ENCODE assay signal across 1 cellular context in genomic region chr9:70398145-70398556, GRCh38.
TF ChIP-seq lines count a peak whose summit lies in the region.

No MANE protein-coding gene starts in this region.

TF ChIP-seq in K562, 482 proteins besides CTCF, POLR2A, EP300 and RAD21 (continued from another document):
- peak; percentile 34; the same call in 1 of the 2 replicates for TF ChIP-seq ZNF311 (CRISPR knock-in tag; IDR thresholded peaks at IDR 0.05)
- TF ChIP-seq MLLT1 (IDR thresholded peaks at IDR 0.05): peak in 1 of 2 experiments; percentile 80; a peak in 1 of 4 replicates
- TF ChIP-seq TEAD1 (CRISPR knock-in tag; IDR thresholded peaks at IDR 0.05): peak; percentile 65 to 82; a peak in 3 of 4 replicates
- TF ChIP-seq ZNF175 (CRISPR knock-in tag; IDR thresholded peaks at IDR 0.05; ENCODE audit: low read depth): peak; percentile 81; the same call in 1 of the 2 replicates
- TF ChIP-seq ELF2 (CRISPR knock-in tag; IDR thresholded peaks at IDR 0.05): peak; percentile 57; the same call in 1 of the 2 replicates
- TF ChIP-seq IRF1 (CRISPR knock-in tag; IDR thresholded peaks at IDR 0.05; ENCODE audit: borderline replicate concordance): no peak
- peak; percentile 38; the same call in 1 of the 2 replicates for TF ChIP-seq RNF2 (IDR thresholded peaks at IDR 0.05)
- TF ChIP-seq ZC3H4 (CRISPR knock-in tag; IDR thresholded peaks at IDR 0.05; ENCODE audit: borderline replicate concordance): no peak
- TF ChIP-seq ZNF79 (CRISPR knock-in tag; IDR thresholded peaks at IDR 0.05; ENCODE audit: low read depth): 0 out of 2 replicates have a peak, but pooled peaks have one; percentile 52
- peak; percentile 95 for TF ChIP-seq TEAD4 (IDR thresholded peaks at IDR 0.05; ENCODE audit: low read length)
- no peak for TF ChIP-seq TEAD4 (CRISPR knock-in tag; IDR thresholded peaks at IDR 0.05; ENCODE audit: borderline replicate concordance)
- 0 out of 2 replicates have a peak, but pooled peaks have one; percentile 45 for TF ChIP-seq SP1 (CRISPR knock-in tag; IDR thresholded peaks at IDR 0.05)
- TF ChIP-seq MXI1 (IDR thresholded peaks at IDR 0.05; ENCODE audit: low read depth, low read length): peak; percentile 80
- peak; percentile 83 to 87 for TF ChIP-seq FOXK2 (conservative IDR thresholded peaks at IDR 0.05 in 1 of 2, IDR thresholded peaks at IDR 0.05 in 1 of 2; ENCODE audit: low read depth in 2 of 2)
- peak; percentile 85 for TF ChIP-seq NBN (IDR thresholded peaks at IDR 0.05; ENCODE audit: low read depth)
- peak; percentile 96 for TF ChIP-seq TCF3 (CRISPR knock-in tag; IDR thresholded peaks at IDR 0.05)
- TF ChIP-seq, protein P1, sequence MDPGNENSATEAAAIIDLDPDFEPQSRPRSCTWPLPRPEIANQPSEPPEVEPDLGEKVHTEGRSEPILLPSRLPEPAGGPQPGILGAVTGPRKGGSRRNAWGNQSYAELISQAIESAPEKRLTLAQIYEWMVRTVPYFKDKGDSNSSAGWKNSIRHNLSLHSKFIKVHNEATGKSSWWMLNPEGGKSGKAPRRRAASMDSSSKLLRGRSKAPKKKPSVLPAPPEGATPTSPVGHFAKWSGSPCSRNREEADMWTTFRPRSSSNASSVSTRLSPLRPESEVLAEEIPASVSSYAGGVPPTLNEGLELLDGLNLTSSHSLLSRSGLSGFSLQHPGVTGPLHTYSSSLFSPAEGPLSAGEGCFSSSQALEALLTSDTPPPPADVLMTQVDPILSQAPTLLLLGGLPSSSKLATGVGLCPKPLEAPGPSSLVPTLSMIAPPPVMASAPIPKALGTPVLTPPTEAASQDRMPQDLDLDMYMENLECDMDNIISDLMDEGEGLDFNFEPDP (CRISPR knock-in tag; IDR thresholded peaks at IDR 0.05): no peak
- TF ChIP-seq, protein P2, sequence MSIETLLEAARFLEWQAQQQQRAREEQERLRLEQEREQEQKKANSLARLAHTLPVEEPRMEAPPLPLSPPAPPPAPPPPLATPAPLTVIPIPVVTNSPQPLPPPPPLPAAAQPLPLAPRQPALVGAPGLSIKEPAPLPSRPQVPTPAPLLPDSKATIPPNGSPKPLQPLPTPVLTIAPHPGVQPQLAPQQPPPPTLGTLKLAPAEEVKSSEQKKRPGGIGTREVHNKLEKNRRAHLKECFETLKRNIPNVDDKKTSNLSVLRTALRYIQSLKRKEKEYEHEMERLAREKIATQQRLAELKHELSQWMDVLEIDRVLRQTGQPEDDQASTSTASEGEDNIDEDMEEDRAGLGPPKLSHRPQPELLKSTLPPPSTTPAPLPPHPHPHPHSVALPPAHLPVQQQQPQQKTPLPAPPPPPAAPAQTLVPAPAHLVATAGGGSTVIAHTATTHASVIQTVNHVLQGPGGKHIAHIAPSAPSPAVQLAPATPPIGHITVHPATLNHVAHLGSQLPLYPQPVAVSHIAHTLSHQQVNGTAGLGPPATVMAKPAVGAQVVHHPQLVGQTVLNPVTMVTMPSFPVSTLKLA (conservative IDR thresholded peaks at IDR 0.05): peak; percentile 84 to 94
- TF ChIP-seq EWSR1 (IDR thresholded peaks at IDR 0.05; ENCODE audit: borderline replicate concordance, low read depth, partially characterized antibody): no peak
- TF ChIP-seq BHLHE40 (IDR thresholded peaks at IDR 0.05; ENCODE audit: low read length): peak; percentile 93
- TF ChIP-seq NFE2L1 (tag; IDR thresholded peaks at IDR 0.05; ENCODE audit: borderline replicate concordance, low read depth): no peak
- TF ChIP-seq ZNF24 (IDR thresholded peaks at IDR 0.05): peak; percentile 38; the same call in 1 of the 2 replicates
- peak; percentile 83; the same call in 1 of the 2 replicates for TF ChIP-seq ZNF589 (CRISPR knock-in tag; IDR thresholded peaks at IDR 0.05; ENCODE audit: low read depth)
- TF ChIP-seq ZNF583 (CRISPR knock-in tag; IDR thresholded peaks at IDR 0.05): no peak
- no peak for TF ChIP-seq TBP (optimal IDR thresholded peaks at IDR 0.05; ENCODE audit: low read depth, low read length)
- no peak for TF ChIP-seq ZSCAN29 (IDR thresholded peaks at IDR 0.05)
- TF ChIP-seq ETV5 (CRISPR knock-in tag; IDR thresholded peaks at IDR 0.05; ENCODE audit: low read depth): peak; percentile 80
- 0 out of 2 replicates have a peak, but pooled peaks have one; percentile 4 for TF ChIP-seq MAFF (IDR thresholded peaks at IDR 0.05; ENCODE audit: low read length)
- TF ChIP-seq MEIS2 (IDR thresholded peaks at IDR 0.05; ENCODE audit: partially characterized antibody): peak; percentile 64
- peak; percentile 96 for TF ChIP-seq ARID1B (IDR thresholded peaks at IDR 0.05)
- no peak for TF ChIP-seq RHOXF2B (CRISPR knock-in tag; conservative IDR thresholded peaks at IDR 0.05)
- TF ChIP-seq NR4A1 (CRISPR knock-in tag; IDR thresholded peaks at IDR 0.05): no peak
- no peak for TF ChIP-seq NR4A1 (tag; IDR thresholded peaks at IDR 0.05)
- peak; percentile 54; the same call in 1 of the 2 replicates for TF ChIP-seq ZEB2 (IDR thresholded peaks at IDR 0.05)
- TF ChIP-seq, protein P3, sequence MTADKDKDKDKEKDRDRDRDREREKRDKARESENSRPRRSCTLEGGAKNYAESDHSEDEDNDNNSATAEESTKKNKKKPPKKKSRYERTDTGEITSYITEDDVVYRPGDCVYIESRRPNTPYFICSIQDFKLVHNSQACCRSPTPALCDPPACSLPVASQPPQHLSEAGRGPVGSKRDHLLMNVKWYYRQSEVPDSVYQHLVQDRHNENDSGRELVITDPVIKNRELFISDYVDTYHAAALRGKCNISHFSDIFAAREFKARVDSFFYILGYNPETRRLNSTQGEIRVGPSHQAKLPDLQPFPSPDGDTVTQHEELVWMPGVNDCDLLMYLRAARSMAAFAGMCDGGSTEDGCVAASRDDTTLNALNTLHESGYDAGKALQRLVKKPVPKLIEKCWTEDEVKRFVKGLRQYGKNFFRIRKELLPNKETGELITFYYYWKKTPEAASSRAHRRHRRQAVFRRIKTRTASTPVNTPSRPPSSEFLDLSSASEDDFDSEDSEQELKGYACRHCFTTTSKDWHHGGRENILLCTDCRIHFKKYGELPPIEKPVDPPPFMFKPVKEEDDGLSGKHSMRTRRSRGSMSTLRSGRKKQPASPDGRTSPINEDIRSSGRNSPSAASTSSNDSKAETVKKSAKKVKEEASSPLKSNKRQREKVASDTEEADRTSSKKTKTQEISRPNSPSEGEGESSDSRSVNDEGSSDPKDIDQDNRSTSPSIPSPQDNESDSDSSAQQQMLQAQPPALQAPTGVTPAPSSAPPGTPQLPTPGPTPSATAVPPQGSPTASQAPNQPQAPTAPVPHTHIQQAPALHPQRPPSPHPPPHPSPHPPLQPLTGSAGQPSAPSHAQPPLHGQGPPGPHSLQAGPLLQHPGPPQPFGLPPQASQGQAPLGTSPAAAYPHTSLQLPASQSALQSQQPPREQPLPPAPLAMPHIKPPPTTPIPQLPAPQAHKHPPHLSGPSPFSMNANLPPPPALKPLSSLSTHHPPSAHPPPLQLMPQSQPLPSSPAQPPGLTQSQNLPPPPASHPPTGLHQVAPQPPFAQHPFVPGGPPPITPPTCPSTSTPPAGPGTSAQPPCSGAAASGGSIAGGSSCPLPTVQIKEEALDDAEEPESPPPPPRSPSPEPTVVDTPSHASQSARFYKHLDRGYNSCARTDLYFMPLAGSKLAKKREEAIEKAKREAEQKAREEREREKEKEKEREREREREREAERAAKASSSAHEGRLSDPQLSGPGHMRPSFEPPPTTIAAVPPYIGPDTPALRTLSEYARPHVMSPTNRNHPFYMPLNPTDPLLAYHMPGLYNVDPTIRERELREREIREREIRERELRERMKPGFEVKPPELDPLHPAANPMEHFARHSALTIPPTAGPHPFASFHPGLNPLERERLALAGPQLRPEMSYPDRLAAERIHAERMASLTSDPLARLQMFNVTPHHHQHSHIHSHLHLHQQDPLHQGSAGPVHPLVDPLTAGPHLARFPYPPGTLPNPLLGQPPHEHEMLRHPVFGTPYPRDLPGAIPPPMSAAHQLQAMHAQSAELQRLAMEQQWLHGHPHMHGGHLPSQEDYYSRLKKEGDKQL (CRISPR knock-in tag; IDR thresholded peaks at IDR 0.05; ENCODE audit: borderline replicate concordance): no peak
- no peak for TF ChIP-seq LARP7 (IDR thresholded peaks at IDR 0.05)
- peak; percentile 72 for TF ChIP-seq HMGN3 (IDR thresholded peaks at IDR 0.05; ENCODE audit: borderline replicate concordance, extremely low read depth, insufficient read length, low read depth, low read length)
- no peak for TF ChIP-seq PCBP2 (IDR thresholded peaks at IDR 0.05; ENCODE audit: low read depth, low read length, poor library complexity, severe bottlenecking)
- no peak for TF ChIP-seq ZNF431 (CRISPR knock-in tag; IDR thresholded peaks at IDR 0.05)
- TF ChIP-seq CTBP1 (IDR thresholded peaks at IDR 0.05; ENCODE audit: borderline replicate concordance): peak; percentile 77; the same call in 1 of the 2 replicates
- peak; percentile 95 for TF ChIP-seq CBFA2T2 (conservative IDR thresholded peaks at IDR 0.05)
- 0 out of 2 replicates have a peak, but pooled peaks have one; percentile 27 for TF ChIP-seq ZKSCAN1 (IDR thresholded peaks at IDR 0.05; ENCODE audit: low read depth, low read length)
- TF ChIP-seq CHAMP1 (IDR thresholded peaks at IDR 0.05): peak; percentile 52; the same call in 1 of the 2 replicates
- TF ChIP-seq POLR2AphosphoS5 (IDR thresholded peaks at IDR 0.05; ENCODE audit: control insufficient read depth, insufficient read depth, low read depth, low read length): peak; percentile 93
- TF ChIP-seq BRD9 (IDR thresholded peaks at IDR 0.05; ENCODE audit: low read depth, partially characterized antibody): no peak
- TF ChIP-seq LEF1 (IDR thresholded peaks at IDR 0.05): peak; percentile 76; the same call in 1 of the 2 replicates
- TF ChIP-seq KDM1A (IDR thresholded peaks at IDR 0.05): peak; percentile 94 to 95
